ENCODE assay signal across 10 cellular contexts in the genomic region with DNA sequence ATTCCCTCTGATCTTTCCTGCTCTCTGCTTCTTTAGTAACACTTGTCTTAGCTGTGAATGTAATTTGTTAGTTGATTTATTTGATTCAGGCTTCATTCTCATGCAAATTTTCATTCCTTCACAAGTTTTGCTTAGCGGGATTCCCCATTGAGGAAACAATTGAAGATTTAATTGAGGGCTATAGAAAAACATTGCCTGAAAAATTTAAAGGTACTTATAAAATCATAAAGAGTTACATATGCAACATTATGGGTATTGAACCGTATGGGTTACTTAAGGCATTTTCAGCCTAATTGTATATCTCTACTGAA. TPM values are rescaled to one million over a fixed set of nuclear protein-coding genes. Genes with fewer than 3 reads are reported as not detected.
A peak's percentile ranks its signal among the peaks of the same experiment; 100 is the strongest.
DNase-seq lines count a peak whose midpoint lies in the region; ATAC-seq and TF ChIP-seq lines count a peak whose summit lies in the region.
"Had no signal": no experiment of that assay in that cellular context is flagged by ENCODE, and none has a peak within 500 bp of the region (broad histone marks: within the 10 kb centered on the region; RNA-seq: fewer than 3 reads in every experiment).

No MANE protein-coding gene starts in this region.

- H3K4me2 ChIP-seq in PC-3 (ENCODE audit: low read length), result peak overlapping the region; percentile 77

- peak overlapping the region; percentile 83 for H3K4me3 Mint-ChIP-seq in T-helper 2 cell treated with Interferon-gamma antibody and Interleukin-4, amounts not matched to agents 5 μg/mL and 100 μg/mL, for 36 hours
- H3K4me3 Mint-ChIP-seq in endodermal cell, result peak overlapping the region; percentile 64

- H3K4me1 Mint-ChIP-seq in T-helper 2 cell treated with Interferon-gamma antibody and Interleukin-4, amounts not matched to agents 5 μg/mL and 100 μg/mL, for 36 hours (ENCODE audit: low read depth), result peaks cover 29% of the 10 kb centered on the region
- H3K4me1 Mint-ChIP-seq in endodermal cell, result peaks cover 10% of the 10 kb centered on the region

- no peak for DNase-seq in T-helper 2 cell treated with Interferon-gamma antibody and Interleukin-4, amounts not matched to agents 5 μg/mL and 100 μg/mL, for 36 hours (ENCODE audit: low spot score)
- DNase-seq in T-helper 2 cell (no peak), PC-3 (no peak), endodermal cell (no peak), skeletal muscle cell (ENCODE audit: low read depth) (no peak), DMS79 (lab: John Stamatoyannopoulos, UW) (no peak), cortex of kidney (lab: John Stamatoyannopoulos, UW) (no peak)
- DNase-seq: stimulated activated naive CD4-positive, alpha-beta T cell treated with Interleukin-2 at 50 U/mL for 16 hours had no signal

- H3K27ac ChIP-seq in PC-3 (ENCODE audit: low read length), result no peak overlapping the region
- H3K27ac ChIP-seq in endodermal cell (ENCODE audit: low read depth, low read length), result no peak overlapping the region
- H3K27ac ChIP-seq: neutrophil had no signal

- H3K9me3 ChIP-seq in PC-3 (ENCODE audit: low read length) (no peaks in the 10 kb centered on the region), endodermal cell (ENCODE audit: control insufficient read depth, low read length) (no peaks in the 10 kb centered on the region)
- H3K9me3 ChIP-seq: neutrophil had no signal

- POLR2A ChIA-PET in PC-3 (lab: Charles Lee; ENCODE audit: unreplicated experiment), result no interaction called here

- no peaks in the 10 kb centered on the region for H3F3A ChIP-seq in PC-3 (ENCODE audit: low read length, unreplicated experiment)

- peaks cover 79% of the 10 kb centered on the region for H3K27me3 Mint-ChIP-seq in T-helper 2 cell treated with Interferon-gamma antibody and Interleukin-4, amounts not matched to agents 5 μg/mL and 100 μg/mL, for 36 hours (ENCODE audit: low read depth)
- peaks cover 60% of the 10 kb centered on the region for H3K27me3 Mint-ChIP-seq in endodermal cell (ENCODE audit: insufficient read depth)

- no peak for TF ChIP-seq CTCF in PC-3 (conservative IDR thresholded peaks at IDR 0.05; ENCODE audit: low read depth, low read length)
- TF ChIP-seq CTCF in endodermal cell (conservative IDR thresholded peaks at IDR 0.05), result no peak

- H4K20me1 ChIP-seq in PC-3 (ENCODE audit: low read length), result no peaks in the 10 kb centered on the region

- H3K27me3 ChIP-seq in PC-3 (ENCODE audit: low read length) (no peaks in the 10 kb centered on the region), endodermal cell (ENCODE audit: control insufficient read depth, insufficient read depth, low read length, poor library complexity, severe bottlenecking) (peaks cover 44% of the 10 kb centered on the region)

- WGBS in endodermal cell (ENCODE audit: insufficient coverage in 1 of 2, insufficient read length in 1 of 2), 2 experiments, result 50% methylated on average over 2 of the region's 2 CpGs; no CpG with 5 or more reads in 1 of the 2 experiments

- H3K4me1 ChIP-seq in PC-3 (ENCODE audit: insufficient read depth, low read length), result peaks cover 9% of the 10 kb centered on the region
- no peaks in the 10 kb centered on the region for H3K4me1 ChIP-seq in endodermal cell (ENCODE audit: control insufficient read depth, insufficient read depth, low read length)

- H3K9ac ChIP-seq in PC-3 (ENCODE audit: low read length) (no peak overlapping the region), endodermal cell (ENCODE audit: extremely low read depth, low read length, poor library complexity, severe bottlenecking) (no peak overlapping the region)

- CTCF ChIA-PET in PC-3 (lab: Charles Lee), result no interaction called here

- no TSS peak for BruUV-seq in PC-3 (replicated peaks; lab: Mats Ljungman, UMichigan)

- H3K9me3 Mint-ChIP-seq in T-helper 2 cell treated with Interferon-gamma antibody and Interleukin-4, amounts not matched to agents 5 μg/mL and 100 μg/mL, for 36 hours, result no peaks in the 10 kb centered on the region
- H3K9me3 Mint-ChIP-seq in endodermal cell, result no peaks in the 10 kb centered on the region

- H3K9me2 ChIP-seq in PC-3 (replicated peaks; ENCODE audit: low read length), result no peaks in the 10 kb centered on the region

- H2AFZ ChIP-seq in PC-3 (ENCODE audit: low read length), result 0 out of 2 replicates have a peak overlapping the region, but pooled peaks have one; percentile 81

- ATAC-seq in PC-3, result no peak
- no peak for ATAC-seq in GM18861 (IDR thresholded peaks at IDR 0.05; ENCODE audit: unreplicated experiment)

- H3K36me3 Mint-ChIP-seq in T-helper 2 cell treated with Interferon-gamma antibody and Interleukin-4, amounts not matched to agents 5 μg/mL and 100 μg/mL, for 36 hours (ENCODE audit: low read depth), result no peaks in the 10 kb centered on the region
- no peaks in the 10 kb centered on the region for H3K36me3 Mint-ChIP-seq in endodermal cell (ENCODE audit: low read depth)

- no peaks in the 10 kb centered on the region for H3K79me2 ChIP-seq in PC-3 (ENCODE audit: low read length)

- no peak overlapping the region for H3K27ac Mint-ChIP-seq in T-helper 2 cell treated with Interferon-gamma antibody and Interleukin-4, amounts not matched to agents 5 μg/mL and 100 μg/mL, for 36 hours
- no peak overlapping the region for H3K27ac Mint-ChIP-seq in endodermal cell

- H3K4me3 ChIP-seq in PC-3 (ENCODE audit: low read length) (peak overlapping the region; percentile 84), endodermal cell (ENCODE audit: low read length) (peak overlapping the region; percentile 86), skeletal muscle cell (ENCODE audit: low read depth, low read length) (peak overlapping the region; percentile 49)

- no peaks in the 10 kb centered on the region for H3K36me3 ChIP-seq in PC-3 (ENCODE audit: low read depth, low read length)
- no peaks in the 10 kb centered on the region for H3K36me3 ChIP-seq in endodermal cell (ENCODE audit: control insufficient read depth, insufficient read depth, low read length)
- H3K36me3 ChIP-seq: neutrophil had no signal

- intact Hi-C loops in PC-3 (cut with micrococcal nuclease), result loop anchor here (2.0 kb wide), 1 partner anchor 76 kb away; no protein-coding TSS in a partner anchor

RNA-seq across cellular contexts. Expression of gene ZSCAN9, which starts 11.9 kb away (rescaled TPM):
- 10.8 and 11.7 TPM in 2 replicates for total RNA-seq in PC-3 (2014; rRNA removed)
- 10 to 100 TPM; 23.1 to 32.1 TPM for total RNA-seq in endodermal cell
- polyA plus RNA-seq in endodermal cell (2013, experiment 1 of 2), result 33.4 TPM
- 29.1 TPM for polyA plus RNA-seq in endodermal cell (2013, experiment 2 of 2)

RNA-seq across cellular contexts. Expression of gene ZKSCAN4, which starts 38.9 kb away (rescaled TPM):
- total RNA-seq in PC-3 (2014; rRNA removed), result 2.3 and 3.7 TPM in 2 replicates
- 1 to 10 TPM; 7.3 to 8.2 TPM for total RNA-seq in endodermal cell
- 8.1 TPM for polyA plus RNA-seq in endodermal cell (2013, experiment 1 of 2)
- polyA plus RNA-seq in endodermal cell (2013, experiment 2 of 2), result 5.6 TPM

RNA-seq across cellular contexts. Expression of gene NKAPL, which starts 45.9 kb away (rescaled TPM):
- total RNA-seq in PC-3 (2014; rRNA removed) (not detected in 2 replicates), endodermal cell (under 1 TPM in 1 of 2 donors, not detected in 1; 0.42 TPM)
- polyA plus RNA-seq in endodermal cell (2013, experiment 1 of 2), result not detected
- not detected for polyA plus RNA-seq in endodermal cell (2013, experiment 2 of 2)

RNA-seq across cellular contexts. Expression of gene ZSCAN26, which starts 53.8 kb away (rescaled TPM):
- total RNA-seq in PC-3 (2014; rRNA removed), result 10.8 and 12.3 TPM in 2 replicates
- 10 to 100 TPM; 10.9 to 18.9 TPM for total RNA-seq in endodermal cell
- 24.9 TPM for polyA plus RNA-seq in endodermal cell (2013, experiment 1 of 2)
- polyA plus RNA-seq in endodermal cell (2013, experiment 2 of 2), result 21.1 TPM
